ENCODE assay signal across 1 cellular context in the genomic region with DNA sequence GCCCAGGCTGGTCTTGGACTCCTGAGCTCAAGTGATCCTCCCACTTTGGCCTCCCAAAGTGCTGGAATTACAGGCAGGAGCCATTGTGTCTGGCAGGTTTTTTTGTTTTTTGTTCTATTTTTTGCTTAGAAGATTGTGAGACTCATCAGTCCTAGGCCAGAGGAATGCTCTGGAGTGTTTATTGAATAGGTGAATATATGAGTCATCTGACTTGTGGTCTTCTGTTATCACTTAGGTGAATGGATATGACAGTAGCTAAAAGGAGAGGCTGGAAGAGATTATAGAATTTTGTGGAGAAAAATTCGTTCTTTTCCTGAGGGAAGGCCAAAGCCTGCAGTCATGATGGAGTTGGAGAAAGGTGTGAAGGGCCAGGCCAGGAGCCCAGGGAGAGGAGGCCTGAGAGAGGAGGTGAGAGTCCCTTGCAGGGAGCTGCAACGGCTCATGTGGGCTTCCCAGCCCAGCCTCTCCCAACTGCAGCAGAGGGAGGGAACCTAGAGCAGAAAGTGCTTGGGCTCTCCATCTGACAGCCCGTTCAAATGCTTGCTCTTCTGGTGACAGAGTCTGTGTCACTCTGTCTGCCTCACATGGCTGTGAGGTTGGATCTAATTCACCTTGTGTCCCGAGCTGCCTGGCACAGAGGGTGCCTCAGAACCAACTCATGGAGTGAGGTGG.
TF ChIP-seq lines count a peak whose summit lies in the region.

No MANE protein-coding gene starts in this region.

TF ChIP-seq in HCT116, 20 proteins besides CTCF, POLR2A, EP300 and RAD21:
- TF ChIP-seq, protein P1, sequence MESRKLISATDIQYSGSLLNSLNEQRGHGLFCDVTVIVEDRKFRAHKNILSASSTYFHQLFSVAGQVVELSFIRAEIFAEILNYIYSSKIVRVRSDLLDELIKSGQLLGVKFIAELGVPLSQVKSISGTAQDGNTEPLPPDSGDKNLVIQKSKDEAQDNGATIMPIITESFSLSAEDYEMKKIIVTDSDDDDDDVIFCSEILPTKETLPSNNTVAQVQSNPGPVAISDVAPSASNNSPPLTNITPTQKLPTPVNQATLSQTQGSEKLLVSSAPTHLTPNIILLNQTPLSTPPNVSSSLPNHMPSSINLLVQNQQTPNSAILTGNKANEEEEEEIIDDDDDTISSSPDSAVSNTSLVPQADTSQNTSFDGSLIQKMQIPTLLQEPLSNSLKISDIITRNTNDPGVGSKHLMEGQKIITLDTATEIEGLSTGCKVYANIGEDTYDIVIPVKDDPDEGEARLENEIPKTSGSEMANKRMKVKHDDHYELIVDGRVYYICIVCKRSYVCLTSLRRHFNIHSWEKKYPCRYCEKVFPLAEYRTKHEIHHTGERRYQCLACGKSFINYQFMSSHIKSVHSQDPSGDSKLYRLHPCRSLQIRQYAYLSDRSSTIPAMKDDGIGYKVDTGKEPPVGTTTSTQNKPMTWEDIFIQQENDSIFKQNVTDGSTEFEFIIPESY (IDR thresholded peaks at IDR 0.05; ENCODE audit: extremely low read depth, insufficient replicate concordance, low read length) = no peak
- TF ChIP-seq ZFX (IDR thresholded peaks at IDR 0.05) (no peak), TCF7L2 (IDR thresholded peaks at IDR 0.05; ENCODE audit: borderline replicate concordance, extremely low read depth, insufficient read depth, insufficient read length) (no peak), EZH2 (IDR thresholded peaks at IDR 0.05) (no peak), CEBPB (IDR thresholded peaks at IDR 0.05; ENCODE audit: low read depth) (no peak), SRF (IDR thresholded peaks at IDR 0.05; ENCODE audit: low read depth) (no peak), ELF1 (IDR thresholded peaks at IDR 0.05; ENCODE audit: borderline replicate concordance, low read depth) (no peak), JUND (IDR thresholded peaks at IDR 0.05) (0 out of 2 replicates have a peak, but pooled peaks have one; percentile 16)
